In genomic region chr14:35406090-35406489, GRCh38 we compare ENCODE assay signal across 1 cellular context.
TF ChIP-seq lines count a peak whose summit lies in the region.

No MANE protein-coding gene starts in this region.

TF ChIP-seq in liver, 16 proteins besides CTCF, POLR2A, EP300 and RAD21 (continued from another document):
- TF ChIP-seq FOXA2 (IDR thresholded peaks at IDR 0.05) (no peak), ATF3 (IDR thresholded peaks at IDR 0.05) (no peak), JUND (IDR thresholded peaks at IDR 0.05) (no peak), ZBTB33 (IDR thresholded peaks at IDR 0.05) (no peak), GABPA (IDR thresholded peaks at IDR 0.05 in 1 of 2, conservative IDR thresholded peaks at IDR 0.05 in 1 of 2) (no peak)
